In the genomic region with DNA sequence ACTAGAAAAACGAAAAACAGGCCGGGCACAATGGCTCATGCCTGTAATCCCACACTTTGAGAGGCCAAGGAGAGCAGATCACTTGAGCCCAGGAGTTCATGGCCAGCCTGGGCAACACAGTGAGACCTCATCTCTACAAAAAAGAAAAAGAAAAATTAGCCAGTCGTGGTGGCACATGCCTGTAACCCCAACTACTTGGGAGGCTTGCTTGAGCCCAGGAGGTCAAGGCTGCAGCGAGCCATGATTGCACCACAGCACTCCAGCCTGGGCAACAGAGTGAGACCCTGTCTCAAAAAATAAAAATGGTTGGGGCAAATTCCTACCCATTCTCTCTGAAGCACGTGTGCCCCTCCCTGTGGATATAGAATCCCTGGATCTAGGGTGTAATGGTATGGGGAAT, we compare ENCODE assay signal across 1 cellular context.
TF ChIP-seq lines count a peak whose summit lies in the region.

No MANE protein-coding gene starts in this region.

TF ChIP-seq in K562, 482 proteins besides CTCF, POLR2A, EP300 and RAD21:
- TF ChIP-seq RBM25 (IDR thresholded peaks at IDR 0.05; ENCODE audit: low read depth, low read length, severe bottlenecking) (peak; percentile 6), KAT2B (IDR thresholded peaks at IDR 0.05; ENCODE audit: low read depth, low read length) (no peak), NKRF (IDR thresholded peaks at IDR 0.05; ENCODE audit: borderline replicate concordance) (no peak), ZNF41 (CRISPR knock-in tag; conservative IDR thresholded peaks at IDR 0.05) (no peak), DMBX1 (CRISPR knock-in tag; IDR thresholded peaks at IDR 0.05; ENCODE audit: borderline replicate concordance) (no peak), GTF3C2 (IDR thresholded peaks at IDR 0.05; ENCODE audit: borderline replicate concordance, extremely low read depth, insufficient read length) (no peak), ZNF121 (CRISPR knock-in tag; conservative IDR thresholded peaks at IDR 0.05) (peak; percentile 93), ZNF12 (CRISPR knock-in tag; IDR thresholded peaks at IDR 0.05) (0 out of 2 replicates have a peak, but pooled peaks have one; percentile 3)
- TF ChIP-seq, protein P1, sequence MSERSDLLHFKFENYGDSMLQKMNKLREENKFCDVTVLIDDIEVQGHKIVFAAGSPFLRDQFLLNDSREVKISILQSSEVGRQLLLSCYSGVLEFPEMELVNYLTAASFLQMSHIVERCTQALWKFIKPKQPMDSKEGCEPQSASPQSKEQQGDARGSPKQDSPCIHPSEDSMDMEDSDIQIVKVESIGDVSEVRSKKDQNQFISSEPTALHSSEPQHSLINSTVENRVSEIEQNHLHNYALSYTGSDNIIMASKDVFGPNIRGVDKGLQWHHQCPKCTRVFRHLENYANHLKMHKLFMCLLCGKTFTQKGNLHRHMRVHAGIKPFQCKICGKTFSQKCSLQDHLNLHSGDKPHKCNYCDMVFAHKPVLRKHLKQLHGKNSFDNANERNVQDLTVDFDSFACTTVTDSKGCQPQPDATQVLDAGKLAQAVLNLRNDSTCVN (CRISPR knock-in tag; IDR thresholded peaks at IDR 0.05), result no peak
- TF ChIP-seq, protein P2, sequence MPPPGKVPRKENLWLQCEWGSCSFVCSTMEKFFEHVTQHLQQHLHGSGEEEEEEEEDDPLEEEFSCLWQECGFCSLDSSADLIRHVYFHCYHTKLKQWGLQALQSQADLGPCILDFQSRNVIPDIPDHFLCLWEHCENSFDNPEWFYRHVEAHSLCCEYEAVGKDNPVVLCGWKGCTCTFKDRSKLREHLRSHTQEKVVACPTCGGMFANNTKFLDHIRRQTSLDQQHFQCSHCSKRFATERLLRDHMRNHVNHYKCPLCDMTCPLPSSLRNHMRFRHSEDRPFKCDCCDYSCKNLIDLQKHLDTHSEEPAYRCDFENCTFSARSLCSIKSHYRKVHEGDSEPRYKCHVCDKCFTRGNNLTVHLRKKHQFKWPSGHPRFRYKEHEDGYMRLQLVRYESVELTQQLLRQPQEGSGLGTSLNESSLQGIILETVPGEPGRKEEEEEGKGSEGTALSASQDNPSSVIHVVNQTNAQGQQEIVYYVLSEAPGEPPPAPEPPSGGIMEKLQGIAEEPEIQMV (tag; conservative IDR thresholded peaks at IDR 0.05; ENCODE audit: low read depth), result no peak
